6 cellular contexts compared by ENCODE assay signal in genomic region chr7:105258919-105259318, GRCh38.
A peak's percentile ranks its signal among the peaks of the same experiment; 100 is the strongest.
DNase-seq lines count a peak whose midpoint lies in the region; ATAC-seq, FAIRE-seq and TF ChIP-seq lines count a peak whose summit lies in the region.
"Not testable (repeated sequence)": the region's sequence is repeated elsewhere in the genome, so short reads cannot be mapped to it uniquely, and the experiment has no call there.

No MANE protein-coding gene starts in this region.

- intact Hi-C loops in CD8-positive, alpha-beta T cell (cut with DNase I, micrococcal nuclease); K562 (cut with micrococcal nuclease): not testable (repeated sequence)

- not testable (repeated sequence) for H3K23ac ChIP-seq in H9 (ENCODE audit: insufficient read length, low read depth, low read length)

- H2AFZ ChIP-seq in H9 (ENCODE audit: low read length); SU-DHL-6 (ENCODE audit: low read depth, low read length, severe bottlenecking); K562 (ENCODE audit: low read depth, low read length): not testable (repeated sequence)

- not testable (repeated sequence) for H4K8ac ChIP-seq in H9 (replicated peaks; ENCODE audit: insufficient read length, low read depth, low read length)

- TF ChIP-seq POLR2A in K562 (conservative IDR thresholded peaks at IDR 0.05): not testable (repeated sequence)

- peak overlapping the region; percentile 32 for H3K27ac Mint-ChIP-seq in CD8-positive, alpha-beta T cell
- H3K27ac Mint-ChIP-seq in H9 (peak overlapping the region in 2 of 3 experiments; percentile 5 to 66; a peak in 2 of 7 replicates), naive B cell (peak overlapping the region in 4 of 6 donors; percentile 16 to 79 (median 57))

- H3K27me3 Mint-ChIP-seq in CD8-positive, alpha-beta T cell (ENCODE audit: low read depth); H9 (ENCODE audit: low read depth); naive B cell: not testable (repeated sequence)

- not testable (repeated sequence) for H3K9me1 ChIP-seq in K562 (ENCODE audit: control insufficient read depth, insufficient read depth, low read length)

- H3K36me3 Mint-ChIP-seq in CD8-positive, alpha-beta T cell: peaks cover 16% of the 10 kb centered on the region
- H3K36me3 Mint-ChIP-seq in H9 (ENCODE audit: insufficient read depth in 1 of 3, low read depth in 3 of 3): peaks cover 10 to 16% (median 14%) of the 10 kb centered on the region in 3 experiments
- H3K36me3 Mint-ChIP-seq in naive B cell: not testable (repeated sequence)

- H3K4me1 Mint-ChIP-seq in CD8-positive, alpha-beta T cell (ENCODE audit: low read depth): peaks cover 60% of the 10 kb centered on the region
- H3K4me1 Mint-ChIP-seq in H9: peaks cover 33 to 38% of the 10 kb centered on the region in 2 experiments
- peaks cover 43 to 61% (median 57%) of the 10 kb centered on the region in 3 donors for H3K4me1 Mint-ChIP-seq in naive B cell

- not testable (repeated sequence) for TF ChIP-seq RAD21 in K562 (CRISPR knock-in tag; conservative IDR thresholded peaks at IDR 0.05 in 1 of 2, IDR thresholded peaks at IDR 0.05 in 1 of 2)

- H3K4me3 ChIP-seq in CD8-positive, alpha-beta T cell (ENCODE audit: low read depth, low read length); DOHH2 (ENCODE audit: low read length); SU-DHL-6 (ENCODE audit: insufficient read depth, low read length, poor library complexity, severe bottlenecking); K562: not testable (repeated sequence)

- H3T11ph ChIP-seq in H9 (ENCODE audit: low read length): not testable (repeated sequence)

- TF ChIP-seq EP300 in K562 (IDR thresholded peaks at IDR 0.05; ENCODE audit: low read length): not testable (repeated sequence)

- not testable (repeated sequence) for H2BK20ac ChIP-seq in H9 (ENCODE audit: low read depth, low read length, poor library complexity, severe bottlenecking)

- not testable (repeated sequence) for H3K36me3 ChIP-seq in CD8-positive, alpha-beta T cell (ENCODE audit: insufficient read depth, low read length); DOHH2 (ENCODE audit: control insufficient read depth, low read length); SU-DHL-6 (ENCODE audit: low read length); K562 (ENCODE audit: control insufficient read depth, insufficient read depth, low read length)

- H4K5ac ChIP-seq in H9 (ENCODE audit: insufficient read length, low read depth, low read length): not testable (repeated sequence)

- TF ChIP-seq CTCF in CD8-positive, alpha-beta T cell (IDR thresholded peaks at IDR 0.05); DOHH2 (IDR thresholded peaks at IDR 0.05; ENCODE audit: low read depth, low read length, poor library complexity, severe bottlenecking); H9 (conservative IDR thresholded peaks at IDR 0.05); SU-DHL-6 (IDR thresholded peaks at IDR 0.05; ENCODE audit: insufficient read depth, low read length, poor library complexity, severe bottlenecking); K562 (IDR thresholded peaks at IDR 0.05 in 2 of 3, conservative IDR thresholded peaks at IDR 0.05 in 1 of 3; ENCODE audit: insufficient read depth in 2 of 3, low read depth in 1 of 3, low read length in 3 of 3): not testable (repeated sequence)

- peaks cover 13% of the 10 kb centered on the region for H3F3A ChIP-seq in DOHH2 (ENCODE audit: control insufficient read depth, insufficient read depth)
- peaks cover 31% of the 10 kb centered on the region for H3F3A ChIP-seq in SU-DHL-6 (ENCODE audit: insufficient read depth)

- not testable (repeated sequence) for H3K9me3 Mint-ChIP-seq in CD8-positive, alpha-beta T cell
- H3K9me3 Mint-ChIP-seq in H9 (peaks cover 12 to 19% of the 10 kb centered on the region in 2 experiments), naive B cell (peaks cover 0 to 15% (median 7%) of the 10 kb centered on the region in 7 donors)

- H3K4ac ChIP-seq in H9 (ENCODE audit: low read depth, low read length): not testable (repeated sequence)

- not testable (repeated sequence) for H3K4me3 Mint-ChIP-seq in CD8-positive, alpha-beta T cell; H9; naive B cell

- not testable (repeated sequence) for DNase-seq in CD8-positive, alpha-beta T cell; H9; K562 (ENCODE audit: extremely low read depth in 1 of 4, low spot score in 3 of 4); naive B cell

- in situ Hi-C loops in K562 (cut with MboI): not testable (repeated sequence)

- H3K9me2 ChIP-seq in DOHH2 (replicated peaks; ENCODE audit: control insufficient read depth, low read length); SU-DHL-6 (replicated peaks; ENCODE audit: insufficient read depth, low read length): not testable (repeated sequence)

- H3K79me2 ChIP-seq in DOHH2 (ENCODE audit: control insufficient read depth, low read length): peaks cover 40% of the 10 kb centered on the region
- H3K79me2 ChIP-seq in H9 (ENCODE audit: insufficient read depth, low read length): not testable (repeated sequence)
- H3K79me2 ChIP-seq in SU-DHL-6 (ENCODE audit: insufficient read depth, low read length): peaks cover 48% of the 10 kb centered on the region
- peaks cover 33% of the 10 kb centered on the region for H3K79me2 ChIP-seq in K562 (ENCODE audit: control insufficient read depth, insufficient read depth, low read length)

- not testable (repeated sequence) for H3K4me1 ChIP-seq in CD8-positive, alpha-beta T cell (ENCODE audit: insufficient read depth, low read length)
- peaks cover 57% of the 10 kb centered on the region for H3K4me1 ChIP-seq in DOHH2 (ENCODE audit: control insufficient read depth, low read length)
- peaks cover 17% of the 10 kb centered on the region for H3K4me1 ChIP-seq in H9 (ENCODE audit: insufficient read depth, low read length)
- peaks cover 3 to 22% of the 10 kb centered on the region in 2 experiments; a peak in 3 of 5 replicates for H3K4me1 ChIP-seq in K562 (replicated peaks in 1 of 2; ENCODE audit: control insufficient read depth in 2 of 2, insufficient read depth in 2 of 2, low read length in 2 of 2)

- not testable (repeated sequence) for H3K9me3 ChIP-seq in CD8-positive, alpha-beta T cell (ENCODE audit: low read length); DOHH2 (ENCODE audit: control insufficient read depth, insufficient read depth, low read length); H9 (ENCODE audit: control insufficient read depth, low read depth, low read length); SU-DHL-6 (ENCODE audit: insufficient read depth, low read length); K562 (replicated peaks; ENCODE audit: control insufficient read depth, insufficient read depth, low read depth, low read length)

- ATAC-seq in CD8-positive, alpha-beta T cell; K562; naive B cell (ENCODE audit: low read depth in 2 of 2): not testable (repeated sequence)

- H3K79me1 ChIP-seq in H9 (ENCODE audit: insufficient read depth, low read depth, low read length, poor library complexity, severe bottlenecking): not testable (repeated sequence)

- FAIRE-seq in K562 (lab: Jason Lieb, UNC): not testable (repeated sequence)

- H3K56ac ChIP-seq in H9 (ENCODE audit: insufficient read length, low read depth, low read length): not testable (repeated sequence)

- not testable (repeated sequence) for H2AK5ac ChIP-seq in H9 (ENCODE audit: insufficient read length, low read length)

- not testable (repeated sequence) for H4K91ac ChIP-seq in H9 (ENCODE audit: insufficient read length, low read depth, low read length)

- not testable (repeated sequence) for H3K18ac ChIP-seq in H9 (ENCODE audit: insufficient read length, low read depth, low read length)

- not testable (repeated sequence) for H3K14ac ChIP-seq in H9 (ENCODE audit: insufficient read depth, low read length)

- not testable (repeated sequence) for BruUV-seq in K562 (replicated peaks; lab: Mats Ljungman, UMichigan)

- H3K4me2 ChIP-seq in DOHH2 (ENCODE audit: low read length): peak overlapping the region; percentile 69
- not testable (repeated sequence) for H3K4me2 ChIP-seq in H9 (ENCODE audit: insufficient read depth, insufficient read length, low read length); SU-DHL-6 (ENCODE audit: low read depth, low read length, poor library complexity, severe bottlenecking); K562 (ENCODE audit: insufficient read depth, low read length)

- not testable (repeated sequence) for H2BK5ac ChIP-seq in H9 (ENCODE audit: insufficient read length, low read length)

- H3K27ac ChIP-seq in CD8-positive, alpha-beta T cell (ENCODE audit: low read depth, low read length); H9 (ENCODE audit: insufficient read length, low read depth, low read length); K562 (ENCODE audit: extremely low read depth, low read depth, low read length): not testable (repeated sequence)
- H3K27ac ChIP-seq in DOHH2 (ENCODE audit: low read depth, low read length) (peak overlapping the region; percentile 73), SU-DHL-6 (ENCODE audit: low read depth, low read length) (peak overlapping the region; percentile 97)

- not testable (repeated sequence) for H3K9ac ChIP-seq in H9 (ENCODE audit: extremely low read depth, insufficient read length, low read length); SU-DHL-6 (ENCODE audit: low read length); K562 (ENCODE audit: insufficient read depth in 1 of 2, low read depth in 2 of 2, low read length in 2 of 2)

- CTCF ChIA-PET in CD8-positive, alpha-beta T cell (lab: Charles Lee); K562 (lab: Yijun Ruan, JAX; ENCODE audit: low intra/inter-chr PET ratio): not testable (repeated sequence)

- H2BK120ac ChIP-seq in H9 (ENCODE audit: low read depth, low read length, poor library complexity, severe bottlenecking): not testable (repeated sequence)

- H4K20me1 ChIP-seq in DOHH2 (ENCODE audit: control insufficient read depth, insufficient read depth, low read depth, low read length); H9 (ENCODE audit: control insufficient read depth, insufficient read depth, insufficient read length); SU-DHL-6 (ENCODE audit: low read depth, low read length); K562 (replicated peaks; ENCODE audit: control insufficient read depth, insufficient read depth, low read length): not testable (repeated sequence)

- not testable (repeated sequence) for H2BK15ac ChIP-seq in H9 (ENCODE audit: low read depth, low read length)

- H2BK12ac ChIP-seq in H9 (ENCODE audit: insufficient read length, low read depth, low read length): not testable (repeated sequence)

- POLR2A ChIA-PET in CD8-positive, alpha-beta T cell (lab: Charles Lee); K562 (lab: Yijun Ruan, JAX): not testable (repeated sequence)

- H3K27me3 ChIP-seq in CD8-positive, alpha-beta T cell (ENCODE audit: insufficient read depth, low read length); DOHH2 (ENCODE audit: control insufficient read depth, low read length); H9 (ENCODE audit: insufficient read depth, low read length); SU-DHL-6 (ENCODE audit: low read length); K562 (ENCODE audit: control insufficient read depth in 2 of 2, insufficient read depth in 2 of 2, low read length in 2 of 2): not testable (repeated sequence)

- not testable (repeated sequence) for H3K23me2 ChIP-seq in H9 (ENCODE audit: insufficient read length, low read depth, low read length, poor library complexity, severe bottlenecking)
